ENCODE assay signal across 8 cellular contexts in genomic region chr9:125746017-125746773, GRCh38. TPM values are rescaled to one million over a fixed set of nuclear protein-coding genes. Genes with fewer than 3 reads are reported as not detected.
DNase-seq lines count a peak whose midpoint lies in the region; ATAC-seq and TF ChIP-seq lines count a peak whose summit lies in the region.

No MANE protein-coding gene starts in this region.

- H3K4me3 Mint-ChIP-seq in effector memory CD8-positive, alpha-beta T cell: peak overlapping the region; percentile 97 to 99

- H3K27me3 ChIP-seq in mesenchymal stem cell (ENCODE audit: control insufficient read depth in 1 of 2, insufficient read depth in 1 of 2, low read length in 2 of 2): no peaks in the 10 kb centered on the region

- peak overlapping the region in 1 of 2 experiments; percentile 58 for H3K4ac ChIP-seq in mesenchymal stem cell (ENCODE audit: low read depth in 1 of 2, low read length in 2 of 2)

- H3K23ac ChIP-seq in mesenchymal stem cell (ENCODE audit: low read length in 2 of 2): peak overlapping the region in 1 of 2 experiments; percentile 92

- peaks cover 1% of the 10 kb centered on the region for H3K4me1 ChIP-seq in mesenchymal stem cell (ENCODE audit: control insufficient read depth, insufficient read depth, low read depth, low read length)

- H3K36me3 Mint-ChIP-seq in effector memory CD8-positive, alpha-beta T cell (ENCODE audit: insufficient read depth): peaks cover 10% of the 10 kb centered on the region

- no peak overlapping the region for H2AK5ac ChIP-seq in mesenchymal stem cell (ENCODE audit: low read length, severe bottlenecking)

- H2BK15ac ChIP-seq in mesenchymal stem cell (ENCODE audit: low read depth, poor library complexity, severe bottlenecking): peak overlapping the region; percentile 40

- H3K36me3 ChIP-seq in mesenchymal stem cell (ENCODE audit: control insufficient read depth in 1 of 2, insufficient read depth in 2 of 2, low read depth in 1 of 2, low read length in 2 of 2): peaks cover 0 to 4% of the 10 kb centered on the region in 2 experiments

- peak overlapping the region; percentile 87 to 94 for H3K27ac Mint-ChIP-seq in effector memory CD8-positive, alpha-beta T cell

- H3K4me2 ChIP-seq in mesenchymal stem cell (ENCODE audit: low read length, poor library complexity, severe bottlenecking): peak overlapping the region; percentile 73

- H3K4me3 ChIP-seq in mesenchymal stem cell (ENCODE audit: insufficient read depth in 1 of 2, low read depth in 1 of 2, low read length in 2 of 2): peak overlapping the region; percentile 84 to 87

- peak overlapping the region in 1 of 2 experiments; percentile 66 for H2BK12ac ChIP-seq in mesenchymal stem cell (ENCODE audit: low read length in 2 of 2)

- H3K4me1 Mint-ChIP-seq in effector memory CD8-positive, alpha-beta T cell (ENCODE audit: low read depth in 2 of 2): peaks cover 13 to 15% of the 10 kb centered on the region in 2 donors

- H4K8ac ChIP-seq in mesenchymal stem cell (ENCODE audit: low read length): no peak overlapping the region

- TF ChIP-seq CTCF in GM20000 (IDR thresholded peaks at IDR 0.05; ENCODE audit: extremely low read depth, missing control alignments): no peak

- peak overlapping the region; percentile 75 for H3K9ac ChIP-seq in mesenchymal stem cell (ENCODE audit: low read length)

- peak overlapping the region; percentile 98 for H2AFZ ChIP-seq in mesenchymal stem cell (ENCODE audit: low read depth, low read length)

- DNase-seq in COLO668 (lab: John Stamatoyannopoulos, UW; ENCODE audit: unreplicated experiment) (peak; percentile 98), GM20000 (ENCODE audit: low spot score) (peak; percentile 97), HT-29 (ENCODE audit: low spot score) (peak; percentile 97), mesenchymal stem cell (peak; percentile 95)
- DNase-seq in NK-92 treated with Interleukin-12 subunit alpha and Interleukin-12 subunit beta, amount 100 ng/mL, for 24 hours (lab: John Stamatoyannopoulos, UW): peak; percentile 85
- DNase-seq in activated CD8-positive, alpha-beta memory T cell treated with anti-CD3 and anti-CD28 coated beads for 48 hours (ENCODE audit: low read depth in 2 of 3, low spot score in 2 of 3): peak; percentile 70 to 85 (median 74)
- DNase-seq in effector memory CD8-positive, alpha-beta T cell: peak; percentile 87 to 88 (median 87)
- peak; percentile 89 for DNase-seq in stimulated activated CD8-positive, alpha-beta memory T cell treated with anti-CD3 and anti-CD28 coated beads, Interleukin-12 subunit alpha, Interleukin-12 subunit beta, amount 100 ng/mL, for 24 hours (ENCODE audit: extremely low read depth)

- H3K18ac ChIP-seq in mesenchymal stem cell (ENCODE audit: low read depth in 1 of 2, low read length in 2 of 2): peak overlapping the region in 1 of 2 experiments; percentile 94

- H4K91ac ChIP-seq in mesenchymal stem cell (ENCODE audit: low read length): no peak overlapping the region

- peak; percentile 82 for ATAC-seq in effector memory CD8-positive, alpha-beta T cell (replicated peaks)

- H3K9me3 Mint-ChIP-seq in effector memory CD8-positive, alpha-beta T cell: no peaks in the 10 kb centered on the region

- H3K79me1 ChIP-seq in mesenchymal stem cell (replicated peaks; ENCODE audit: low read length, poor library complexity, severe bottlenecking): peaks cover 8% of the 10 kb centered on the region

- H2BK120ac ChIP-seq in mesenchymal stem cell (ENCODE audit: low read depth, low read length): no peak overlapping the region

- H3K27ac ChIP-seq in mesenchymal stem cell (ENCODE audit: low read length, poor library complexity, severe bottlenecking): peak overlapping the region; percentile 22

- H3K9me3 ChIP-seq in mesenchymal stem cell (ENCODE audit: control insufficient read depth, low read length): no peaks in the 10 kb centered on the region

- under 1% methylated on average over 62 of the region's 79 CpGs for WGBS in mesenchymal stem cell

- H2BK5ac ChIP-seq in mesenchymal stem cell (ENCODE audit: low read depth, low read length, poor library complexity, severe bottlenecking): no peak overlapping the region

- H3K14ac ChIP-seq in mesenchymal stem cell (ENCODE audit: low read length in 2 of 2): peak overlapping the region in 1 of 2 experiments; percentile 93

- H3K27me3 Mint-ChIP-seq in effector memory CD8-positive, alpha-beta T cell: peaks cover 0 to 14% of the 10 kb centered on the region in 2 donors

RNA-seq across cellular contexts. Expression of gene PBX3, which starts 1.0 kb away (rescaled TPM):
- total RNA-seq in HT-29 (2014; rRNA removed; shearing (Covaris generic)): 27.2 and 39.2 TPM in 2 replicates
- polyA plus RNA-seq in mesenchymal stem cell (2013, experiment 1 of 2): 34.6 TPM
- polyA plus RNA-seq in mesenchymal stem cell (2013, experiment 2 of 2): 36.1 TPM

RNA-seq across cellular contexts. Expression of gene MAPKAP1, which starts 39.2 kb away (rescaled TPM):
- total RNA-seq in HT-29 (2014; rRNA removed; shearing (Covaris generic)): 70.6 and 79.9 TPM in 2 replicates
- polyA plus RNA-seq in mesenchymal stem cell (2013, experiment 1 of 2): 73.7 TPM
- polyA plus RNA-seq in mesenchymal stem cell (2013, experiment 2 of 2): 78.3 TPM

Comparison
In these comparisons a context has a peak if more than half of its experiments do, and no peak if none do; other contexts are left out.
1. Peak in every context shown above with its lines: DNase-seq, ATAC-seq, H3K4me3 ChIP-seq and H3K27ac ChIP-seq.